ENCODE assay signal across 31 cellular contexts in genomic region chr6:1437553-1438406, GRCh38. TPM values are rescaled to one million over a fixed set of nuclear protein-coding genes. Genes with fewer than 3 reads are reported as not detected.
"Had no signal": no experiment of that assay in that cellular context is flagged by ENCODE, and none has a peak within 500 bp of the region (broad histone marks: within the 10 kb centered on the region; RNA-seq: fewer than 3 reads in every experiment).

No MANE protein-coding gene starts in this region.

- H3K9me3 Mint-ChIP-seq: activated B cell treated with CpG ODN at 0.5 μM for 24 hours; activated naive CD4-positive, alpha-beta T cell treated with anti-CD3 and anti-CD28 coated beads, Interleukin-2, amount 50 U/mL, for 24 hours; activated T-cell treated with anti-CD3 and anti-CD28 coated beads, Interleukin-2, amount 50 U/mL, for 4 hours; activated T-helper 2 cell treated with anti-CD3 and anti-CD28 coated beads, Interferon-gamma antibody, Interleukin-2, Interleukin-4, amounts not matched to agents 10 μg/mL and 5 μg/mL and 100 μg/mL, durations not matched to agents 14 hours and 24 hours and 36 hours; T-cell had no signal

- H3K36me3 Mint-ChIP-seq: activated naive CD4-positive, alpha-beta T cell treated with anti-CD3 and anti-CD28 coated beads, Interleukin-2, amount 50 U/mL, for 24 hours; T-cell had no signal

- H3K4me3 ChIP-seq: body of pancreas, colonic mucosa, dorsolateral prefrontal cortex, gastroesophageal sphincter, heart left ventricle, left ventricle myocardium inferior, lung, ovary, psoas muscle, right atrium auricular region, stomach, suprapubic skin, tibial artery, uterus had no signal

- H3K27ac ChIP-seq: body of pancreas, colonic mucosa, dorsolateral prefrontal cortex, gastroesophageal sphincter, heart left ventricle, left ventricle myocardium inferior, neutrophil, ovary, psoas muscle, right atrium auricular region, stomach, suprapubic skin, tibial artery, uterus had no signal

- H3K9me3 ChIP-seq: body of pancreas, colonic mucosa, gastroesophageal sphincter, heart left ventricle, left ventricle myocardium inferior, neutrophil, ovary, psoas muscle, right atrium auricular region, stomach, suprapubic skin, tibial artery, uterus had no signal

- H3K27ac Mint-ChIP-seq: activated B cell treated with CpG ODN at 0.5 μM for 24 hours; activated CD8-positive, alpha-beta T cell treated with anti-CD3 and anti-CD28 coated beads for 36 hours; activated naive CD4-positive, alpha-beta T cell treated with anti-CD3 and anti-CD28 coated beads, Interleukin-2, amount 50 U/mL, for 24 hours; activated T-helper 2 cell treated with anti-CD3 and anti-CD28 coated beads, Interferon-gamma antibody, Interleukin-2, Interleukin-4, amounts not matched to agents 10 μg/mL and 5 μg/mL and 100 μg/mL, durations not matched to agents 14 hours and 24 hours and 36 hours; nephron; stimulated activated naive B cell treated with anti-CD40 and anti-IgM and Interleukin-4, amounts not matched to agents 10 μg/mL and 1 μg/mL and 100 μg/mL, for 72 hours; T-cell had no signal

- H3K4me1 Mint-ChIP-seq: activated B cell treated with CpG ODN at 0.5 μM for 24 hours; activated naive CD4-positive, alpha-beta T cell treated with anti-CD3 and anti-CD28 coated beads, Interleukin-2, amount 50 U/mL, for 24 hours; nephron had no signal

- H3K4me1 ChIP-seq: body of pancreas, colonic mucosa, left ventricle myocardium inferior, psoas muscle, right atrium auricular region, suprapubic skin, tibial artery, uterus had no signal

- H3K27me3 ChIP-seq: colonic mucosa, ovary had no signal

- H3K4me3 Mint-ChIP-seq: activated B cell treated with CpG ODN at 0.5 μM for 24 hours; activated CD8-positive, alpha-beta T cell treated with anti-CD3 and anti-CD28 coated beads for 36 hours; activated naive CD4-positive, alpha-beta T cell treated with anti-CD3 and anti-CD28 coated beads, Interleukin-2, amount 50 U/mL, for 24 hours; activated T-cell treated with anti-CD3 and anti-CD28 coated beads, Interleukin-2, amount 50 U/mL, for 4 hours; nephron; stimulated activated naive B cell treated with anti-CD40 and anti-IgM and Interleukin-4, amounts not matched to agents 10 μg/mL and 1 μg/mL and 100 μg/mL, for 72 hours; T-cell had no signal

- ATAC-seq: activated CD8-positive, alpha-beta T cell treated with anti-CD3 and anti-CD28 coated beads for 36 hours; body of pancreas; stimulated activated naive B cell treated with anti-CD40 and anti-IgM and Interleukin-4, amounts not matched to agents 10 μg/mL and 1 μg/mL and 100 μg/mL, for 72 hours; T-cell had no signal

- DNase-seq: activated B cell treated with CpG ODN at 0.5 μM for 24 hours; activated CD4-positive, alpha-beta T cell treated with anti-CD3 and anti-CD28 coated beads, Interleukin-2, amount 50 U/mL, for 1 hour; activated CD8-positive, alpha-beta T cell treated with anti-CD3 and anti-CD28 coated beads for 36 hours; activated T-cell treated with anti-CD3 and anti-CD28 coated beads, Interleukin-2, amount 50 U/mL, for 4 hours; body of pancreas; cerebellar nuclear complex; colonic mucosa; dorsolateral prefrontal cortex; effector memory CD4-positive, alpha-beta T cell; erythroblast; heart left ventricle; left ventricle myocardium inferior; mesendoderm; ovary; psoas muscle; stimulated activated CD4-positive, alpha-beta T cell treated with anti-CD3 and anti-CD28 coated beads, Interleukin-15, amount 100 ng/mL, for 24 hours; stimulated activated CD4-positive, alpha-beta T cell treated with anti-CD3 and anti-CD28 coated beads, Interleukin-2, amount 100 ng/mL, for 24 hours; stimulated activated naive B cell treated with anti-CD40 and anti-IgM and Interleukin-4, amounts not matched to agents 10 μg/mL and 1 μg/mL and 100 μg/mL, for 72 hours; stomach; T-cell; tibial artery; uterus had no signal

- H3K36me3 ChIP-seq: colonic mucosa, gastroesophageal sphincter, heart left ventricle, left ventricle myocardium inferior, neutrophil, ovary, right atrium auricular region, stomach, suprapubic skin, tibial artery, uterus had no signal

RNA-seq across cellular contexts. Expression of gene FOXF2, which starts 48.4 kb away (rescaled TPM):
- total RNA-seq: activated B cell treated with CpG ODN at 0.5 μM for 24 hours; activated CD8-positive, alpha-beta T cell treated with anti-CD3 and anti-CD28 coated beads for 36 hours; activated T-helper 2 cell treated with anti-CD3 and anti-CD28 coated beads, Interferon-gamma antibody, Interleukin-2, Interleukin-4, amounts not matched to agents 10 μg/mL and 5 μg/mL and 100 μg/mL, durations not matched to agents 14 hours and 24 hours and 36 hours; T-cell; T-helper 2 cell treated with Interferon-gamma antibody and Interleukin-4, amounts not matched to agents 100 ng/mL and 5 ng/mL, for 36 hours; uterus had no signal
